1 cellular context compared by ENCODE assay signal in the genomic region with DNA sequence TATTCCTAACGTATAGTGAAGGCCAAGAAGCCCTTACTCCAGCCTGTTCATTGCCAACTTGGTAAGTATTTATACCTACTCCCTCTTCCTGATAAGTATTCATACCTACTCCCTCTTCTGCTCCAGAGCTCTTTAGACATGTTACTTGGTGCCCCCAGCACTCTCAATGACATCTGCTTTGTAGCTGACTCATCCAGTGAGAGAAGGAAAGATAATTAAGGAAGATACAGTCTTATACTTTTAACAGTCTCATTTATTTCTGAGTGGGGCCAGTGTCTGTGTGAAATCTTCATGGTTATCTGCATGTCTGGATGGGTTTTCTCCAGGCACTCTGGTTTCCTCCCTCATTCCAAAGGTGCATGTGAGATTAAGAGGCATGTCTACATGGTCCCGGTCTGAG.
TF ChIP-seq lines count a peak whose summit lies in the region.

No MANE protein-coding gene starts in this region.

TF ChIP-seq in GM12878, 131 proteins besides CTCF, POLR2A, EP300 and RAD21 (continued from another document):
- TF ChIP-seq, protein P1, sequence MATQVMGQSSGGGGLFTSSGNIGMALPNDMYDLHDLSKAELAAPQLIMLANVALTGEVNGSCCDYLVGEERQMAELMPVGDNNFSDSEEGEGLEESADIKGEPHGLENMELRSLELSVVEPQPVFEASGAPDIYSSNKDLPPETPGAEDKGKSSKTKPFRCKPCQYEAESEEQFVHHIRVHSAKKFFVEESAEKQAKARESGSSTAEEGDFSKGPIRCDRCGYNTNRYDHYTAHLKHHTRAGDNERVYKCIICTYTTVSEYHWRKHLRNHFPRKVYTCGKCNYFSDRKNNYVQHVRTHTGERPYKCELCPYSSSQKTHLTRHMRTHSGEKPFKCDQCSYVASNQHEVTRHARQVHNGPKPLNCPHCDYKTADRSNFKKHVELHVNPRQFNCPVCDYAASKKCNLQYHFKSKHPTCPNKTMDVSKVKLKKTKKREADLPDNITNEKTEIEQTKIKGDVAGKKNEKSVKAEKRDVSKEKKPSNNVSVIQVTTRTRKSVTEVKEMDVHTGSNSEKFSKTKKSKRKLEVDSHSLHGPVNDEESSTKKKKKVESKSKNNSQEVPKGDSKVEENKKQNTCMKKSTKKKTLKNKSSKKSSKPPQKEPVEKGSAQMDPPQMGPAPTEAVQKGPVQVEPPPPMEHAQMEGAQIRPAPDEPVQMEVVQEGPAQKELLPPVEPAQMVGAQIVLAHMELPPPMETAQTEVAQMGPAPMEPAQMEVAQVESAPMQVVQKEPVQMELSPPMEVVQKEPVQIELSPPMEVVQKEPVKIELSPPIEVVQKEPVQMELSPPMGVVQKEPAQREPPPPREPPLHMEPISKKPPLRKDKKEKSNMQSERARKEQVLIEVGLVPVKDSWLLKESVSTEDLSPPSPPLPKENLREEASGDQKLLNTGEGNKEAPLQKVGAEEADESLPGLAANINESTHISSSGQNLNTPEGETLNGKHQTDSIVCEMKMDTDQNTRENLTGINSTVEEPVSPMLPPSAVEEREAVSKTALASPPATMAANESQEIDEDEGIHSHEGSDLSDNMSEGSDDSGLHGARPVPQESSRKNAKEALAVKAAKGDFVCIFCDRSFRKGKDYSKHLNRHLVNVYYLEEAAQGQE (IDR thresholded peaks at IDR 0.05; ENCODE audit: low read depth, low read length): no peak
TF ChIP-seq in GM12878: peak in this region for 0.
